In the genomic region with DNA sequence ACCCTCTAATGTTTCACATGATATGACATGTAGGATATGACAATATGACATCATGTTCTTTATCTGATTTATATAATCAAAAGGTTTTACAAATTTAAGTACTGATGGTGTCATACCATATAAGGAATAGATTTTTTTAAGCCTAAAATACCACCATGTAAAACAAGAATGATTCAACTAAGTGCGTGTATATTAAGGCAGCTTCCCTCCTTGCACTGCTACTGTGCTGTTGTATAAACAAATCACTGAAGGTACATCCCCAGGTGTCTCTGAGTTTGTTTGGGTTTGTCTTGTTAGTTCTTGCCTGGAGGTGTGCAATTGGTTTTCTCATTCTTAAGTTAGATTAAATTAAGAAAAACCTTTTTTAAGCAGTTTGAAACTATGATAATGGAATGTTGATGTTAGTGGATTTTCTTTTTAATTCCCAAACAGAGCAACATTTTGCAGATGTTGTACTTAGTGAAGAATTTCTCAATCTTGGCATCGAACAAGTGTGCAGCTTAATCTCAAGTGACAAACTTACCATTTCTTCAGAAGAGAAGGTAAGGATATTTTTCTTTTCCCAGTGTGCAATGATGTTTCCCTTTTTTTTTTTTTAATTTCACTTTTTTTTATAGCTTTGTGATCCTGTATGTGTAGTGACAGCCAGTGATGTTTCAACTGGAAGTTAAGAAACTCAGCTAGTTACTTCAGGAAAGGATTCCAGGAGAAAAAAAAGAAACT, we compare ENCODE assay signal across 2 cellular contexts.
TF ChIP-seq lines count a peak whose summit lies in the region.

No MANE protein-coding gene starts in this region.

TF ChIP-seq in GM23338, 12 proteins besides CTCF, POLR2A, EP300 and RAD21:
- TF ChIP-seq ZNF114 (CRISPR knock-in tag; IDR thresholded peaks at IDR 0.05): no peak
- TF ChIP-seq STAT1 (IDR thresholded peaks at IDR 0.05; ENCODE audit: unreplicated experiment): no peak
- TF ChIP-seq CREB1 (CRISPR knock-in tag; IDR thresholded peaks at IDR 0.05; ENCODE audit: low read depth): no peak
- no peak for TF ChIP-seq REST (IDR thresholded peaks at IDR 0.05; ENCODE audit: unreplicated experiment)
- no peak for TF ChIP-seq ETS1 (IDR thresholded peaks at IDR 0.05)
TF ChIP-seq in GM23338: peak in this region for 0.

TF ChIP-seq in GM12878, 131 proteins besides CTCF, POLR2A, EP300 and RAD21:
- TF ChIP-seq POLR2AphosphoS5 (IDR thresholded peaks at IDR 0.05; ENCODE audit: low read length) (no peak), POU2F2 (IDR thresholded peaks at IDR 0.05; ENCODE audit: borderline replicate concordance, low read depth, low read length) (no peak), TCF7 (IDR thresholded peaks at IDR 0.05; ENCODE audit: borderline replicate concordance) (no peak)
